Comparison of ENCODE assay signal across 10 cellular contexts in the genomic region with DNA sequence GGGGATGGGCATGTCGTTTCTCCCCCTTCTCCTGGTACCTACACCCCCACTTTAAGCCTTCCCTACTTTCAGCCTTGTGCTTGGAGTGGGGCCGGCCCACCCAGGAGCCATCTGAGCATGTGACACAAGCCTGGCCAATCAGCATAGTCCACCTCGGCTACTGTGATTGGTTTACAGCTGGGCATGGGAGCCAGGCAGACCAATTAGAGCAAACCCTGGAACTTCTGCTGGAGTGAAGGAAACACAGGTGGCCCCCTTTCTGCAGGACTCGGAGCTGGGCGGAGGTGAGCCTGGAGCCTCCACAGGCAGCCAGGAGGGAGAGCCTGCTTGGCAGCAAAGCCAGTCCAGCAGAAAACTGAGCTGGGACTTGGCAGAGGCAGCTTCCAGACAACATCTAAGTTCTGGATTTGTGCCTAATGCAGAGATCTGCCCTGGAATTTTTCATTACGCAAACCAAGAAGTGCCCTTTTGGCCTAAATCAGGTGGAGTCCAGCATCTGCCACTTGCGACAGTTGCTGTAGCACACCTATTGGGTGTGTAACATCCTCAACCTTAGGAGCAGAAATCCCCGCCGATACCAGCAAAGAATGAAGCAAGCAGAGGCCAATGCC. TPM values are rescaled to one million over a fixed set of nuclear protein-coding genes. Genes with fewer than 3 reads are reported as not detected.
DNase-seq lines count a peak whose midpoint lies in the region; ATAC-seq, FAIRE-seq and TF ChIP-seq lines count a peak whose summit lies in the region.
"Had no signal": no experiment of that assay in that cellular context is flagged by ENCODE, and none has a peak within 500 bp of the region (broad histone marks: within the 10 kb centered on the region; RNA-seq: fewer than 3 reads in every experiment).

No MANE protein-coding gene starts in this region.

- H3K36me3 ChIP-seq in left lung, result peaks cover 0 to 28% of the 10 kb centered on the region in 2 donors
- H3K36me3 ChIP-seq in kidney (ENCODE audit: control insufficient read depth in 1 of 2, insufficient read depth in 2 of 2, low read length in 2 of 2), result no peaks in the 10 kb centered on the region

- TF ChIP-seq CTCF in left lung (IDR thresholded peaks at IDR 0.05) (no peak), kidney (IDR thresholded peaks at IDR 0.05; ENCODE audit: borderline replicate concordance, extremely low read depth, insufficient read depth) (no peak)

- H3K4me1 ChIP-seq in left lung, result no peaks in the 10 kb centered on the region
- H3K4me1 ChIP-seq in kidney (ENCODE audit: control insufficient read depth in 1 of 2, insufficient read depth in 1 of 2, low read depth in 1 of 2, low read length in 2 of 2), result peaks cover 0 to 5% of the 10 kb centered on the region in 2 donors

- FAIRE-seq in kidney (lab: Jason Lieb, UNC), result no peak

- H3K27ac ChIP-seq in left lung, result peak overlapping the region in 1 of 2 donors; percentile 18
- H3K27ac ChIP-seq in kidney (ENCODE audit: low read depth in 2 of 2, low read length in 2 of 2), result peak overlapping the region in 1 of 2 donors; percentile 28
- H3K27ac ChIP-seq: BLaER1 had no signal

- in situ Hi-C loops in KBM-7 (cut with MboI; ENCODE audit: low pct_unique_long_range_greater_than_20kb, low sequenced_read_pairs), result no loop called here
- in situ Hi-C loops in T47D (cut with HindIII; ENCODE audit: low pct_unique_long_range_greater_than_20kb, low sequenced_read_pairs), result no loop called here

- H3K4me3 ChIP-seq in left lung, result no peak overlapping the region
- H3K4me3 ChIP-seq in kidney (ENCODE audit: low read length in 2 of 2), result no peak overlapping the region
- H3K4me3 ChIP-seq: BLaER1 had no signal

- H3K9ac ChIP-seq in kidney (ENCODE audit: low read length in 2 of 2), result no peak overlapping the region
- H3K9ac ChIP-seq: BLaER1 had no signal

- DNase-seq in A172 (ENCODE audit: low spot score) (peak; percentile 42), KBM-7 (peak; percentile 23), T47D (ENCODE audit: low read depth in 1 of 2, low spot score in 1 of 2) (peak; percentile 79 to 84), left lung (peak; percentile 54 to 58), kidney (no peak), left colon (no peak)
- DNase-seq: NCI-H1092 had no signal

- H3K27me3 ChIP-seq in left lung, result no peaks in the 10 kb centered on the region
- H3K27me3 ChIP-seq: BLaER1 had no signal

- intact Hi-C loops in left lung (cut with DNase I), result no loop called here
- intact Hi-C loops in kidney (cut with DNase I), result no loop called here
- intact Hi-C loops in left colon (cut with DNase I, micrococcal nuclease), result no loop called here

- peak; percentile 88 for ATAC-seq in left lung
- ATAC-seq in GM18502 (IDR thresholded peaks at IDR 0.05; ENCODE audit: poor library complexity, unreplicated experiment), result no peak
- ATAC-seq in GM21825 (IDR thresholded peaks at IDR 0.05; ENCODE audit: unreplicated experiment), result no peak
- no peak for ATAC-seq in left colon

- H3K9me3 ChIP-seq in left lung (no peaks in the 10 kb centered on the region), kidney (ENCODE audit: control insufficient read depth in 1 of 2, low read length in 2 of 2) (no peaks in the 10 kb centered on the region)
- H3K9me3 ChIP-seq: BLaER1 had no signal

RNA-seq across cellular contexts. Expression of gene SCARB1, which starts 59.5 kb away (rescaled TPM):
- 16.4 and 27.3 TPM in 2 replicates for total RNA-seq in A172 (2014; rRNA removed; shearing (Covaris generic))
- total RNA-seq in left lung, result 10 to 100 TPM; 23.5 to 36.5 TPM
- 13.2 TPM for total RNA-seq in kidney
- 12.3 TPM for polyA plus RNA-seq in kidney (ENCODE audit: insufficient read depth, low read depth, low replicate concordance)
- 10 to 100 TPM; 39.1 to 66.1 TPM for total RNA-seq in left colon

Comparison
In these comparisons a context has a peak if more than half of its experiments do, and no peak if none do; other contexts are left out.
1. DNase-seq: peak in A172 (single experiment), KBM-7 (single experiment), T47D (2 of 2) and left lung (2 of 2); none in kidney (single experiment) and left colon (0 of 2).